14 cellular contexts compared by ENCODE assay signal in genomic region chr7:55121249-55121648, GRCh38.
DNase-seq lines count a peak whose midpoint lies in the region; ATAC-seq and TF ChIP-seq lines count a peak whose summit lies in the region.
"Had no signal": no experiment of that assay in that cellular context is flagged by ENCODE, and none has a peak within 500 bp of the region (broad histone marks: within the 10 kb centered on the region; RNA-seq: fewer than 3 reads in every experiment).

No MANE protein-coding gene starts in this region.

- H3K4me1 ChIP-seq in mammary epithelial cell (ENCODE audit: insufficient read depth, low read length) (peaks cover 57% of the 10 kb centered on the region), stomach (peaks cover 11 to 29% (median 18%) of the 10 kb centered on the region in 4 donors)

- BruUV-seq in mammary epithelial cell (replicated peaks; lab: Mats Ljungman, UMichigan), result TSS peak; percentile 6

- no peak for TF ChIP-seq RAD21 in Ishikawa (IDR thresholded peaks at IDR 0.05; ENCODE audit: low read depth)

- H3K79me2 ChIP-seq in mammary epithelial cell (ENCODE audit: insufficient read depth, low read length), result peaks cover 99% of the 10 kb centered on the region

- dilution Hi-C loops in mammary epithelial cell (cut with HindIII; ENCODE audit: low sequenced_read_pairs), result no loop called here

- H3K4me3 ChIP-seq in mammary epithelial cell (replicated peaks in 1 of 3; ENCODE audit: insufficient read depth in 1 of 3, low read depth in 2 of 3, low read length in 3 of 3), result no peak overlapping the region
- H3K4me3 ChIP-seq in stomach, result no peak overlapping the region
- H3K4me3 ChIP-seq: testis had no signal

- H3K27ac ChIP-seq in mammary epithelial cell (ENCODE audit: insufficient read depth, low read depth, low read length) (peak overlapping the region; percentile 81), stomach (peak overlapping the region; percentile 7 to 70 (median 50))

- H3K9me3 ChIP-seq in mammary epithelial cell (replicated peaks; ENCODE audit: insufficient read depth, low read length) (peaks cover 3% of the 10 kb centered on the region), stomach (no peaks in the 10 kb centered on the region)
- H3K9me3 ChIP-seq: testis had no signal

- no peak for TF ChIP-seq CTCF in mammary epithelial cell (conservative IDR thresholded peaks at IDR 0.05 in 1 of 2, IDR thresholded peaks at IDR 0.05 in 1 of 2; ENCODE audit: extremely low read depth in 1 of 2, insufficient read depth in 1 of 2, low read depth in 1 of 2, low read length in 2 of 2)
- TF ChIP-seq CTCF in stomach (IDR thresholded peaks at IDR 0.05), result no peak

- ATAC-seq in left lobe of liver, result peak; percentile 21
- no peak for ATAC-seq in HG02884 (IDR thresholded peaks at IDR 0.05; ENCODE audit: unreplicated experiment)
- ATAC-seq: HCT116 had no signal

- intact Hi-C loops in mammary epithelial cell (cut with micrococcal nuclease), result loop anchor here (1.0 kb wide), 1 partner anchor 12 kb away; no protein-coding TSS in a partner anchor
- intact Hi-C loops in stomach (cut with DNase I; ENCODE audit: low total_unique reads), result no loop called here

- TF ChIP-seq EP300 in Ishikawa (IDR thresholded peaks at IDR 0.05; ENCODE audit: borderline replicate concordance) (no peak), stomach (IDR thresholded peaks at IDR 0.05) (no peak)

- DNase-seq in mammary epithelial cell, result no peak
- no peak for DNase-seq in left lobe of liver (ENCODE audit: low spot score)
- DNase-seq in stomach, result no peak
- no peak for DNase-seq in inferior parietal cortex (ENCODE audit: extremely low spot score)
- DNase-seq in NOMO-1 treated with DMSO at 0.1 percent for 48 hours (lab: John Stamatoyannopoulos, UW; ENCODE audit: unreplicated experiment), result no peak
- DNase-seq in activated CD4-positive, alpha-beta T cell treated with anti-CD3 and anti-CD28 coated beads, Interleukin-2, amount 50 U/mL, for 1 hour, result no peak
- DNase-seq: activated CD8-positive, alpha-beta memory T cell treated with anti-CD3 and anti-CD28 coated beads, Interleukin-2, amount 50 U/mL, for 4 hours; activated naive CD4-positive, alpha-beta T cell treated with anti-CD3 and anti-CD28 coated beads, Interleukin-2, amount 10 ng/mL, durations not matched to agents 7 days and 5 days; Karpas-422; NCI-H1694; testis had no signal

- H3K9ac ChIP-seq in mammary epithelial cell (ENCODE audit: insufficient read depth, low read length), result peak overlapping the region; percentile 29

- in situ Hi-C loops in mammary epithelial cell (cut with MboI; ENCODE audit: low sequenced_read_pairs in 2 of 2), result no loop called here

- 19% methylated on average over 5 of the region's 5 CpGs for WGBS in mammary epithelial cell (ENCODE audit: low coverage, missing lambda C conversion rate)
- 56 to 65% (median 62%) methylated on average over 5 of the region's 5 CpGs for WGBS in stomach, 5 donors

- H3K27me3 ChIP-seq in mammary epithelial cell (ENCODE audit: insufficient read depth, low read length) (no peaks in the 10 kb centered on the region), stomach (no peaks in the 10 kb centered on the region)
- H3K27me3 ChIP-seq: testis had no signal

- H4K20me1 ChIP-seq in mammary epithelial cell (ENCODE audit: insufficient read depth, low read length), result no peaks in the 10 kb centered on the region

- no peak for TF ChIP-seq POLR2A in stomach (IDR thresholded peaks at IDR 0.05)

- H2AFZ ChIP-seq in mammary epithelial cell (ENCODE audit: low read depth, low read length), result no peak overlapping the region

- CTCF ChIA-PET in mammary epithelial cell (lab: Charles Lee; ENCODE audit: low non-redundant PET), result interaction anchor here (0.5 kb wide), 1 partner anchor 9 kb away, joined by 3 read pairs; no protein-coding TSS in a partner anchor

- peaks cover 14% of the 10 kb centered on the region for H3K36me3 ChIP-seq in mammary epithelial cell (ENCODE audit: insufficient read depth, low read length)
- no peaks in the 10 kb centered on the region for H3K36me3 ChIP-seq in stomach

- peak overlapping the region; percentile 40 for H3K4me2 ChIP-seq in mammary epithelial cell (ENCODE audit: insufficient read depth, low read depth, low read length)

TF ChIP-seq in Ishikawa, 13 proteins besides CTCF, POLR2A, EP300 and RAD21:
- TF ChIP-seq TAF1 (IDR thresholded peaks at IDR 0.05; ENCODE audit: low read depth), result no peak
- TF ChIP-seq TEAD4 (IDR thresholded peaks at IDR 0.05), result peak; percentile 47; the same call in 1 of the 2 replicates
